12 cellular contexts compared by ENCODE assay signal in genomic region chr10:60769406-60769805, GRCh38. TPM values are rescaled to one million over a fixed set of nuclear protein-coding genes. Genes with fewer than 3 reads are reported as not detected.
A peak's percentile ranks its signal among the peaks of the same experiment; 100 is the strongest.
DNase-seq lines count a peak whose midpoint lies in the region; ATAC-seq and TF ChIP-seq lines count a peak whose summit lies in the region.
"Had no signal": no experiment of that assay in that cellular context is flagged by ENCODE, and none has a peak within 500 bp of the region (broad histone marks: within the 10 kb centered on the region; RNA-seq: fewer than 3 reads in every experiment).

No MANE protein-coding gene starts in this region.

- H3F3A ChIP-seq in Loucy (ENCODE audit: low read depth), result no peaks in the 10 kb centered on the region

- H3K9me3 ChIP-seq in Loucy (ENCODE audit: insufficient read depth, low read depth, low read length) (no peaks in the 10 kb centered on the region), osteoblast (ENCODE audit: low read depth, low read length) (no peaks in the 10 kb centered on the region)

- H4K20me1 ChIP-seq in Loucy (ENCODE audit: insufficient read depth, low read length, poor library complexity, severe bottlenecking) (no peaks in the 10 kb centered on the region), osteoblast (ENCODE audit: insufficient read depth, low read length) (no peaks in the 10 kb centered on the region)

- no peak overlapping the region for H3K4me3 Mint-ChIP-seq in CD14-positive monocyte

- DNase-seq in CD14-positive monocyte (ENCODE audit: low spot score), result no peak
- peak; percentile 50 for DNase-seq in kidney glomerular epithelial cell (lab: John Stamatoyannopoulos, UW)
- no peak for DNase-seq in osteoblast (ENCODE audit: insufficient read length, low spot score, missing footprints)
- DNase-seq in amygdala (lab: John Stamatoyannopoulos, UW), result no peak
- DNase-seq in activated effector memory CD4-positive, alpha-beta T cell treated with Interleukin-2 at 50 U/mL for 16 hours, result no peak
- DNase-seq: DMS 273 treated with DMSO at 0.1 percent for 48 hours, GDM1, NCI-H187, SIG-M5 had no signal

- H3K27ac ChIP-seq in osteoblast (ENCODE audit: low read depth, low read length), result no peak overlapping the region

- H3K79me2 ChIP-seq in Loucy (ENCODE audit: insufficient read depth, low read length) (no peaks in the 10 kb centered on the region), osteoblast (ENCODE audit: insufficient read depth, low read length) (no peaks in the 10 kb centered on the region)

- no peak overlapping the region for H3K4me3 ChIP-seq in Loucy (ENCODE audit: low read length, poor library complexity, severe bottlenecking)
- no peak overlapping the region for H3K4me3 ChIP-seq in osteoblast (ENCODE audit: insufficient read depth, low read length)
- H3K4me3 ChIP-seq: GM12878 had no signal

- H3K27me3 Mint-ChIP-seq in CD14-positive monocyte (ENCODE audit: low read depth in 3 of 3), result peaks cover 0 to 4% (median 3%) of the 10 kb centered on the region in 3 donors

- H2AFZ ChIP-seq in Loucy (ENCODE audit: low read length), result 0 out of 2 replicates have a peak overlapping the region, but pooled peaks have one; percentile 11
- no peak overlapping the region for H2AFZ ChIP-seq in osteoblast (ENCODE audit: low read length)

- H3K27ac Mint-ChIP-seq in CD14-positive monocyte, result peak overlapping the region in 1 of 7 donors; percentile 12

- peak; percentile 11 for TF ChIP-seq CTCF in CD14-positive monocyte (IDR thresholded peaks at IDR 0.05)
- no peak for TF ChIP-seq CTCF in Loucy (conservative IDR thresholded peaks at IDR 0.05; ENCODE audit: low read length)
- no peak for TF ChIP-seq CTCF in osteoblast (IDR thresholded peaks at IDR 0.05; ENCODE audit: extremely low read depth, low read depth, low read length)

- H3K4me2 ChIP-seq in Loucy (ENCODE audit: low read depth, low read length, poor library complexity, severe bottlenecking), result no peak overlapping the region
- peak overlapping the region; percentile 18 for H3K4me2 ChIP-seq in osteoblast (ENCODE audit: insufficient read depth, low read length)

- H3K4me1 Mint-ChIP-seq in CD14-positive monocyte, result peaks cover 2% of the 10 kb centered on the region

- peaks cover 0 to 3% (median 0%) of the 10 kb centered on the region in 7 donors for H3K9me3 Mint-ChIP-seq in CD14-positive monocyte

- no peaks in the 10 kb centered on the region for H3K9me2 ChIP-seq in Loucy (replicated peaks; ENCODE audit: low read depth, low read length)

- no peak overlapping the region for H3K9ac ChIP-seq in Loucy (ENCODE audit: low read depth, low read length, poor library complexity, severe bottlenecking)

- ATAC-seq in HG03175 (IDR thresholded peaks at IDR 0.05; ENCODE audit: unreplicated experiment), result no peak

- no peaks in the 10 kb centered on the region for H3K36me3 Mint-ChIP-seq in CD14-positive monocyte

- H3K4me1 ChIP-seq in Loucy (ENCODE audit: insufficient read depth, low read length, poor library complexity, severe bottlenecking), result no peaks in the 10 kb centered on the region
- no peaks in the 10 kb centered on the region for H3K4me1 ChIP-seq in osteoblast (ENCODE audit: insufficient read depth, low read length)

- H3K27me3 ChIP-seq in Loucy (ENCODE audit: insufficient read depth, low read length, poor library complexity, severe bottlenecking) (no peaks in the 10 kb centered on the region), osteoblast (ENCODE audit: insufficient read depth, low read length) (no peaks in the 10 kb centered on the region)

- H3K36me3 ChIP-seq in Loucy (ENCODE audit: insufficient read depth, low read length) (no peaks in the 10 kb centered on the region), osteoblast (ENCODE audit: insufficient read depth, low read length) (no peaks in the 10 kb centered on the region)

- intact Hi-C loops in CD14-positive monocyte (cut with micrococcal nuclease), result no loop called here

RNA-seq across cellular contexts. Expression of gene CDK1, which starts 8.9 kb away (rescaled TPM):
- under 1 TPM; 0.08 to 0.09 TPM for polyA plus RNA-seq in CD14-positive monocyte
- total RNA-seq in osteoblast, result 5.8 and 6.5 TPM in 2 replicates
